ENCODE assay signal across 1 cellular context in the genomic region with DNA sequence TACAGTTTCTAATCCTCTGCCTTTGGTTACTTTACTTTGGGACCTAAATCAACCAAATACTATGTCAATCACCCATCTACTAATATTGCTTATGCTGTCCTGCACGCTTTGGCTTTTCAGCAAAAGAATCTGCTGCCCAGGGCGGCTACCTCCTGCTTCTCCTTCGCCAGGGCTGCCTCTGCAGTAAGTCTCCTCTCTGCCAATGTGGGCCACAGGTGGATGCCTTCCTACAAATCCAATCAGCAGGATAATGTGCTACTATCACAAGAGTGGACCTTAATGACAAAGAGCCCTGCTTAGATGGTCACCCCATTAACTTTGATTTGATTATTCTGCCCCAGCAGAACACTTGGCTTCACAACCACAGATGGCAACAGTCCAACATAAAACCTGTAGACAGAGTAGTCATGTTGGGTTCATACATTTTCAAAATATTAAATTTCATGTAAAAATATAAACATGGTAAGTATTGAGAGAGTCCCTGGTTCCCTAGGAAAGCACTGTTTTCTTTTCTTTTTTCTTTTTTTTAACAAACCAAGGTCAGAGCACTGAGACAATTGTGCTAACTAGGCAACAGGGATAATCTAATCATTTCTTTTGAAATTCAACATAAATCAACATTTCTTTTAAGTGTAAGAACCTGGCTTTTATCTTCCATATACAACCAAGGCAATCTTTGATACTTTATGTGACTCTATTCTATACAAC.
TF ChIP-seq lines count a peak whose summit lies in the region.

No MANE protein-coding gene starts in this region.

TF ChIP-seq in H1, 55 proteins besides CTCF, POLR2A, EP300 and RAD21 (continued from another document):
- TF ChIP-seq RNF2 (IDR thresholded peaks at IDR 0.05; ENCODE audit: borderline replicate concordance, low read depth, low read length, missing control alignments, poor library complexity, severe bottlenecking) (no peak), RBBP5 (IDR thresholded peaks at IDR 0.05; ENCODE audit: borderline replicate concordance, low read depth, low read length) (no peak), POU5F1 (IDR thresholded peaks at IDR 0.05; ENCODE audit: low read depth, low read length) (no peak)
TF ChIP-seq in H1: peak in this region for 0.
